ENCODE assay signal across 20 cellular contexts in genomic region chr20:15895126-15895525, GRCh38.
A peak's percentile ranks its signal among the peaks of the same experiment; 100 is the strongest.
DNase-seq lines count a peak whose midpoint lies in the region; ATAC-seq and TF ChIP-seq lines count a peak whose summit lies in the region.
"Had no signal": no experiment of that assay in that cellular context is flagged by ENCODE, and none has a peak within 500 bp of the region (broad histone marks: within the 10 kb centered on the region; RNA-seq: fewer than 3 reads in every experiment).

No MANE protein-coding gene starts in this region.

- no peak for DNase-seq in activated naive CD8-positive, alpha-beta T cell treated with anti-CD3 and anti-CD28 coated beads, Interleukin-2, amount 50 U/mL, for 24 hours
- no peak for DNase-seq in activated naive CD8-positive, alpha-beta T cell treated with anti-CD3 and anti-CD28 coated beads for 36 hours
- peak; percentile 20 for DNase-seq in HS-5 (ENCODE audit: low read depth)
- no peak for DNase-seq in endothelial cell (ENCODE audit: low spot score)
- peak; percentile 55 for DNase-seq in superior temporal gyrus (ENCODE audit: extremely low spot score)
- DNase-seq in occipital lobe (lab: John Stamatoyannopoulos, UW), result no peak
- no peak for DNase-seq in NOMO-1 (lab: John Stamatoyannopoulos, UW; ENCODE audit: unreplicated experiment in 2 of 2)
- no peak for DNase-seq in activated CD8-positive, alpha-beta T cell treated with anti-CD3 and anti-CD28 coated beads for 36 hours
- DNase-seq: 8988T; activated naive CD4-positive, alpha-beta T cell treated with anti-CD3 and anti-CD28 coated beads for 36 hours; activated T-cell treated with anti-CD3 and anti-CD28 coated beads, Interleukin-2, amount 50 U/mL, for 1 hour; brain microvascular endothelial cell; NCI-H1105; NCI-H2081; NCI-H446 treated with DMSO at 0.1 percent for 48 hours; NK-92 treated with Interleukin-12 subunit alpha and Interleukin-12 subunit beta, amount 100 ng/mL, for 24 hours; SK-N-SH; testis had no signal

- peaks cover 4% of the 10 kb centered on the region for H3K27me3 Mint-ChIP-seq in activated naive CD8-positive, alpha-beta T cell treated with anti-CD3 and anti-CD28 coated beads, Interleukin-2, amount 50 U/mL, for 24 hours
- peaks cover 4% of the 10 kb centered on the region for H3K27me3 Mint-ChIP-seq in activated naive CD8-positive, alpha-beta T cell treated with anti-CD3 and anti-CD28 coated beads for 36 hours
- peaks cover 2% of the 10 kb centered on the region for H3K27me3 Mint-ChIP-seq in endothelial cell (ENCODE audit: unreplicated experiment)
- no peaks in the 10 kb centered on the region for H3K27me3 Mint-ChIP-seq in activated CD8-positive, alpha-beta T cell treated with anti-CD3 and anti-CD28 coated beads for 36 hours

- intact Hi-C loops in activated CD8-positive, alpha-beta T cell treated with anti-CD3 and anti-CD28 coated beads for 36 hours (cut with micrococcal nuclease), result no loop called here

- H3K4me3 Mint-ChIP-seq in activated naive CD8-positive, alpha-beta T cell treated with anti-CD3 and anti-CD28 coated beads, Interleukin-2, amount 50 U/mL, for 24 hours, result no peak overlapping the region
- no peak overlapping the region for H3K4me3 Mint-ChIP-seq in activated naive CD8-positive, alpha-beta T cell treated with anti-CD3 and anti-CD28 coated beads for 36 hours
- no peak overlapping the region for H3K4me3 Mint-ChIP-seq in endothelial cell (ENCODE audit: unreplicated experiment)
- H3K4me3 Mint-ChIP-seq in activated CD8-positive, alpha-beta T cell treated with anti-CD3 and anti-CD28 coated beads for 36 hours, result no peak overlapping the region
- H3K4me3 Mint-ChIP-seq: activated CD4-positive, alpha-beta memory T cell treated with anti-CD3 and anti-CD28 coated beads, Interleukin-2, amount 10 ng/mL, durations not matched to agents 7 days and 5 days; activated naive CD4-positive, alpha-beta T cell treated with anti-CD3 and anti-CD28 coated beads for 36 hours; CD14-positive monocyte had no signal

- POLR2A ChIA-PET in activated CD8-positive, alpha-beta T cell treated with anti-CD3 and anti-CD28 coated beads for 36 hours (lab: Charles Lee), result no interaction called here

- CTCF ChIA-PET in activated CD8-positive, alpha-beta T cell treated with anti-CD3 and anti-CD28 coated beads for 36 hours (lab: Charles Lee), result no interaction called here

- ATAC-seq in activated naive CD8-positive, alpha-beta T cell treated with anti-CD3 and anti-CD28 coated beads, Interleukin-2, amount 50 U/mL, for 24 hours, result no peak
- no peak for ATAC-seq in activated CD8-positive, alpha-beta T cell treated with anti-CD3 and anti-CD28 coated beads for 36 hours

- peaks cover 15% of the 10 kb centered on the region for H3K9me3 Mint-ChIP-seq in activated naive CD8-positive, alpha-beta T cell treated with anti-CD3 and anti-CD28 coated beads, Interleukin-2, amount 50 U/mL, for 24 hours
- H3K9me3 Mint-ChIP-seq in activated naive CD8-positive, alpha-beta T cell treated with anti-CD3 and anti-CD28 coated beads for 36 hours, result peaks cover 4% of the 10 kb centered on the region
- no peaks in the 10 kb centered on the region for H3K9me3 Mint-ChIP-seq in endothelial cell (ENCODE audit: unreplicated experiment)
- H3K9me3 Mint-ChIP-seq in activated CD8-positive, alpha-beta T cell treated with anti-CD3 and anti-CD28 coated beads for 36 hours, result peaks cover 3% of the 10 kb centered on the region
- H3K9me3 Mint-ChIP-seq: activated naive CD4-positive, alpha-beta T cell treated with anti-CD3 and anti-CD28 coated beads for 36 hours had no signal

- peak overlapping the region; percentile 78 for H3K27ac Mint-ChIP-seq in activated naive CD8-positive, alpha-beta T cell treated with anti-CD3 and anti-CD28 coated beads, Interleukin-2, amount 50 U/mL, for 24 hours
- no peak overlapping the region for H3K27ac Mint-ChIP-seq in activated naive CD8-positive, alpha-beta T cell treated with anti-CD3 and anti-CD28 coated beads for 36 hours
- H3K27ac Mint-ChIP-seq in endothelial cell (ENCODE audit: unreplicated experiment), result peak overlapping the region; percentile 79
- H3K27ac Mint-ChIP-seq in activated CD8-positive, alpha-beta T cell treated with anti-CD3 and anti-CD28 coated beads for 36 hours, result no peak overlapping the region
- H3K27ac Mint-ChIP-seq: activated CD4-positive, alpha-beta memory T cell treated with anti-CD3 and anti-CD28 coated beads, Interleukin-2, amount 10 ng/mL, durations not matched to agents 7 days and 5 days; activated naive CD4-positive, alpha-beta T cell treated with anti-CD3 and anti-CD28 coated beads for 36 hours; CD14-positive monocyte had no signal

- TF ChIP-seq CTCF in endothelial cell (IDR thresholded peaks at IDR 0.05; ENCODE audit: unreplicated experiment), result no peak
- no peak for TF ChIP-seq CTCF in activated CD8-positive, alpha-beta T cell treated with anti-CD3 and anti-CD28 coated beads for 36 hours (IDR thresholded peaks at IDR 0.05)

- H3K4me1 Mint-ChIP-seq in activated naive CD8-positive, alpha-beta T cell treated with anti-CD3 and anti-CD28 coated beads, Interleukin-2, amount 50 U/mL, for 24 hours, result peaks cover 23% of the 10 kb centered on the region
- peaks cover 14% of the 10 kb centered on the region for H3K4me1 Mint-ChIP-seq in activated naive CD8-positive, alpha-beta T cell treated with anti-CD3 and anti-CD28 coated beads for 36 hours
- peaks cover 18% of the 10 kb centered on the region for H3K4me1 Mint-ChIP-seq in endothelial cell (ENCODE audit: unreplicated experiment)
- H3K4me1 Mint-ChIP-seq in activated CD8-positive, alpha-beta T cell treated with anti-CD3 and anti-CD28 coated beads for 36 hours (ENCODE audit: low read depth), result peaks cover 7% of the 10 kb centered on the region
- H3K4me1 Mint-ChIP-seq: CD14-positive monocyte had no signal

- H3K36me3 Mint-ChIP-seq in activated naive CD8-positive, alpha-beta T cell treated with anti-CD3 and anti-CD28 coated beads, Interleukin-2, amount 50 U/mL, for 24 hours (ENCODE audit: low read depth), result no peaks in the 10 kb centered on the region
- no peaks in the 10 kb centered on the region for H3K36me3 Mint-ChIP-seq in activated naive CD8-positive, alpha-beta T cell treated with anti-CD3 and anti-CD28 coated beads for 36 hours
- no peaks in the 10 kb centered on the region for H3K36me3 Mint-ChIP-seq in endothelial cell (ENCODE audit: low read depth, unreplicated experiment)
- no peaks in the 10 kb centered on the region for H3K36me3 Mint-ChIP-seq in activated CD8-positive, alpha-beta T cell treated with anti-CD3 and anti-CD28 coated beads for 36 hours (ENCODE audit: low read depth)
- H3K36me3 Mint-ChIP-seq: CD14-positive monocyte had no signal

Comparison
In these comparisons a context has a peak if more than half of its experiments do, and no peak if none do; other contexts are left out.
1. H3K27ac Mint-ChIP-seq: peak in activated naive CD8-positive, alpha-beta T cell treated with anti-CD3 and anti-CD28 coated beads, Interleukin-2, amount 50 U/mL, for 24 hours (single experiment) and endothelial cell (single experiment); none in activated naive CD8-positive, alpha-beta T cell treated with anti-CD3 and anti-CD28 coated beads for 36 hours (single experiment) and activated CD8-positive, alpha-beta T cell treated with anti-CD3 and anti-CD28 coated beads for 36 hours (single experiment).
2. DNase-seq: peak in HS-5 (single experiment) and superior temporal gyrus (single experiment); none in activated naive CD8-positive, alpha-beta T cell treated with anti-CD3 and anti-CD28 coated beads, Interleukin-2, amount 50 U/mL, for 24 hours (single experiment), activated naive CD8-positive, alpha-beta T cell treated with anti-CD3 and anti-CD28 coated beads for 36 hours (single experiment), endothelial cell (single experiment), occipital lobe (single experiment), NOMO-1 (0 of 2) and activated CD8-positive, alpha-beta T cell treated with anti-CD3 and anti-CD28 coated beads for 36 hours (single experiment).